18 cellular contexts compared by ENCODE assay signal in genomic region chr6:158452191-158452590, GRCh38.
DNase-seq lines count a peak whose midpoint lies in the region; ATAC-seq, FAIRE-seq and TF ChIP-seq lines count a peak whose summit lies in the region.
"Had no signal": no experiment of that assay in that cellular context is flagged by ENCODE, and none has a peak within 500 bp of the region (broad histone marks: within the 10 kb centered on the region; RNA-seq: fewer than 3 reads in every experiment).

No MANE protein-coding gene starts in this region.

- H3K4me3 ChIP-seq in bronchial epithelial cell (ENCODE audit: low read depth, low read length) = no peak overlapping the region
- H3K4me3 ChIP-seq in small intestine (ENCODE audit: low read depth in 1 of 2, low read length in 2 of 2) = no peak overlapping the region
- H3K4me3 ChIP-seq in smooth muscle cell = no peak overlapping the region
- H3K4me3 ChIP-seq: GM23338 had no signal

- FAIRE-seq in bronchial epithelial cell (lab: Jason Lieb, UNC) = peak; percentile 52
- FAIRE-seq in small intestine (lab: Jason Lieb, UNC) = no peak

- TF ChIP-seq CTCF in bronchial epithelial cell (IDR thresholded peaks at IDR 0.05; ENCODE audit: insufficient read depth, low read length, severe bottlenecking) (peak; percentile 28), foreskin keratinocyte (conservative IDR thresholded peaks at IDR 0.05) (peak; percentile 54), smooth muscle cell (IDR thresholded peaks at IDR 0.05; ENCODE audit: borderline replicate concordance, insufficient read depth, poor library complexity, severe bottlenecking) (no peak), CD14-positive monocyte (IDR thresholded peaks at IDR 0.05) (no peak)

- no peak overlapping the region for H2AFZ ChIP-seq in smooth muscle cell (ENCODE audit: low read depth)
- H2AFZ ChIP-seq: GM23338 had no signal

- no peak overlapping the region for H3K4me3 Mint-ChIP-seq in CD14-positive monocyte
- H3K4me3 Mint-ChIP-seq: GM23338 had no signal

- no peak overlapping the region for H3K27ac ChIP-seq in foreskin keratinocyte
- no peak overlapping the region for H3K27ac ChIP-seq in small intestine (ENCODE audit: low read depth in 1 of 2, low read length in 1 of 2)
- H3K27ac ChIP-seq in smooth muscle cell (ENCODE audit: low read depth) = no peak overlapping the region

- H3K9ac ChIP-seq in smooth muscle cell (ENCODE audit: low read depth) = no peak overlapping the region

- no peaks in the 10 kb centered on the region for H3K27me3 Mint-ChIP-seq in CD14-positive monocyte (ENCODE audit: low read depth in 3 of 3)

- H3F3A ChIP-seq in smooth muscle cell (ENCODE audit: low read depth) = no peaks in the 10 kb centered on the region

- intact Hi-C loops in CD14-positive monocyte (cut with micrococcal nuclease) = no loop called here

- H3K79me2 ChIP-seq in smooth muscle cell (ENCODE audit: low read depth) = no peaks in the 10 kb centered on the region

- peaks cover 50 to 55% of the 10 kb centered on the region in 2 donors for H3K36me3 Mint-ChIP-seq in CD14-positive monocyte

- no peak overlapping the region for H3K4me2 ChIP-seq in smooth muscle cell
- H3K4me2 ChIP-seq: GM23338 had no signal

- no peaks in the 10 kb centered on the region for H3K4me1 Mint-ChIP-seq in CD14-positive monocyte

- no peak overlapping the region for H3K27ac Mint-ChIP-seq in CD14-positive monocyte
- H3K27ac Mint-ChIP-seq: GM23338 had no signal

- H3K9me3 ChIP-seq in small intestine (ENCODE audit: control insufficient read depth, low read depth) = no peaks in the 10 kb centered on the region
- no peaks in the 10 kb centered on the region for H3K9me3 ChIP-seq in smooth muscle cell (replicated peaks; ENCODE audit: low read depth)

- no peaks in the 10 kb centered on the region for H4K20me1 ChIP-seq in smooth muscle cell (ENCODE audit: low read depth)

- DNase-seq in HPDE6-E6E7 (ENCODE audit: extremely low spot score) = peak; percentile 28
- peak; percentile 86 for DNase-seq in bronchial epithelial cell (ENCODE audit: low read depth)
- peak; percentile 77 to 84 for DNase-seq in foreskin keratinocyte
- peak; percentile 43 for DNase-seq in small intestine
- no peak for DNase-seq in smooth muscle cell (lab: John Stamatoyannopoulos, UW; ENCODE audit: unreplicated experiment)
- DNase-seq in CD14-positive monocyte (ENCODE audit: low spot score) = no peak
- no peak for DNase-seq in activated CD4-positive, CD25-positive, alpha-beta regulatory T cell (lab: John Stamatoyannopoulos, UW)
- DNase-seq: AML-193, DMS79, MM.1S, NCI-H1092 treated with DMSO at 0.1 percent for 48 hours, NCI-H2081 treated with DMSO at 0.1 percent for 48 hours, SHP77 treated with DMSO at 0.1 percent for 48 hours had no signal

- peaks cover 15% of the 10 kb centered on the region for H3K4me1 ChIP-seq in foreskin keratinocyte
- no peaks in the 10 kb centered on the region for H3K4me1 ChIP-seq in small intestine (ENCODE audit: control insufficient read depth in 2 of 2, insufficient read depth in 1 of 2, low read depth in 1 of 2, low read length in 1 of 2)
- H3K4me1 ChIP-seq in smooth muscle cell (ENCODE audit: low read depth) = no peaks in the 10 kb centered on the region

- no peaks in the 10 kb centered on the region for H3K27me3 ChIP-seq in bronchial epithelial cell (ENCODE audit: control insufficient read depth, insufficient read depth, low read length)
- no peaks in the 10 kb centered on the region for H3K27me3 ChIP-seq in foreskin keratinocyte
- H3K27me3 ChIP-seq in small intestine (ENCODE audit: control insufficient read depth in 2 of 2, insufficient read depth in 2 of 2, low read length in 2 of 2) = no peaks in the 10 kb centered on the region
- H3K27me3 ChIP-seq in smooth muscle cell (ENCODE audit: low read depth) = no peaks in the 10 kb centered on the region

- H3K9me3 Mint-ChIP-seq in CD14-positive monocyte = peaks cover 0 to 1% (median 0%) of the 10 kb centered on the region in 7 donors
- H3K9me3 Mint-ChIP-seq: GM23338 had no signal

- H3K36me3 ChIP-seq in bronchial epithelial cell (ENCODE audit: control insufficient read depth, insufficient read depth, low read length) = peaks cover 3% of the 10 kb centered on the region
- peaks cover 3 to 5% of the 10 kb centered on the region in 2 donors for H3K36me3 ChIP-seq in small intestine (ENCODE audit: control insufficient read depth in 2 of 2, insufficient read depth in 2 of 2, low read length in 2 of 2)
- H3K36me3 ChIP-seq in smooth muscle cell (ENCODE audit: low read depth) = no peaks in the 10 kb centered on the region

- WGBS in small intestine, 3 donors = 77 to 89% (median 89%) methylated on average over 7 of the region's 7 CpGs
- WGBS in smooth muscle cell (ENCODE audit: low lambda C conversion rate) = 86% methylated on average over 7 of the region's 7 CpGs

- ATAC-seq in foreskin keratinocyte (peak; percentile 94), HG03521 (IDR thresholded peaks at IDR 0.05; ENCODE audit: unreplicated experiment) (no peak)
- ATAC-seq: GM23338, HCT116, Panc1, SK-N-SH treated with all-trans-retinoic acid at 6 μM for 48 hours had no signal

Comparison
In these comparisons a context has a peak if more than half of its experiments do, and no peak if none do; other contexts are left out.
1. DNase-seq: peak in HPDE6-E6E7 (single experiment), bronchial epithelial cell (single experiment), foreskin keratinocyte (2 of 2) and small intestine (single experiment); none in smooth muscle cell (single experiment), CD14-positive monocyte (single experiment) and activated CD4-positive, CD25-positive, alpha-beta regulatory T cell (0 of 4).
2. CTCF ChIP-seq: peak in bronchial epithelial cell (single experiment) and foreskin keratinocyte (single experiment); none in smooth muscle cell (single experiment) and CD14-positive monocyte (single experiment).